In the genomic region with DNA sequence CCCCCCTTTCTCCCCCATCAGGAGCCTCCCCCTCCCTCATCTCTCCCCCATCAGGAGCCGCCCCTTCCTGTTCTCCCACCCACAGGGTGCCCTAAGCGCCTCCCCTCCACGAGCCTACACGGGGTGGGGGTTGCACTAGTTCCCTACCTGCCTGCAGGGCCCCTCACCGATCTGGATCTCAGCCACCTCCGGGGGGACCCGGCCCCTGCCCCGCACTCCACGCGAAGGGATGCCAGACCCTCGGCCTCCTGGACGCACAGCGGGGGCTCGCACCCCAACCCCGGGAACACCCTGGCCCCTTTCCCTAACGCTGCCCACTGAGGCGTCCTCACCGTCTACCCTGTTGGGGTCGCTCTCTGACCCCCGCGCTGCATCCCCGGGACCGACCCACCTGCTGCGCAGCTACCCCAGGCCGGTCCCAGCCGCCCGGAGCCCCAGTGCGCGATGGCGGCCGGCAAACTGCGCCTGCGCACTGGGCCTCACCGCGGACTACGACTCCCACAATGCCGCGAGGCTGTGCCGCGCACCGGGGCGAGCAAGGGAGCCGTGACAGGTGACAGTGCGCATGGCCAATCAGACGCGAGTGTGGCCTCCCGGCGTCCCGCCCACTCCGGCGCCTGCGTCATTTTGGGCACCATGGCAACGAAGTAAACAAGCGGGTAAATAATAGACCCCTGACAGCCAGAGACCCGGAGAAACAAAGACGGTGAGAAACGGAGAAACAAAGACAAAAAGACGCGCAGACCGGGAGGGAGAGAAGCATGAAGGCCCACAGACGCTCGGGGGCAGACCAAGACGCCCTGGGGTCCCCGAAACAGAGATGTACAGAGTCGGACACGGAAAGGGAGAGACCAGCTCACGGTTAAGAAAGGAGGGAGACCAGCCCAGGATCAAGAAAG, we compare ENCODE assay signal across 7 cellular contexts. TPM values are rescaled to one million over a fixed set of nuclear protein-coding genes. Genes with fewer than 3 reads are reported as not detected.
DNase-seq lines count a peak whose midpoint lies in the region; TF ChIP-seq lines count a peak whose summit lies in the region.

TSS of gene ZSCAN18 (minus strand) at position 449 of the 899 bp plus-strand sequence. CDS start 7,964 bp downstream, outside the sequence.

- peaks cover 11% of the 10 kb centered on the region for H3K9me3 ChIP-seq in HUES64 (ENCODE audit: insufficient read depth, low read depth, low read length)
- H3K9me3 ChIP-seq in subcutaneous abdominal adipose tissue (ENCODE audit: control insufficient read depth in 5 of 5, low read length in 5 of 5) = peaks cover 0 to 61% (median 38%) of the 10 kb centered on the region in 5 donors

- H3K9ac ChIP-seq in HUES64 (ENCODE audit: low read depth, low read length) = peak within 1 kb of the TSS; percentile 99
- H3K9ac ChIP-seq in subcutaneous abdominal adipose tissue (ENCODE audit: low read length in 5 of 5) = peak within 1 kb of the TSS; percentile 83 to 95 (median 90)

- DNase-seq in SHP77 (lab: John Stamatoyannopoulos, UW) = peak; percentile 94
- peak; percentile 98 for DNase-seq in activated naive CD4-positive, alpha-beta T cell treated with anti-CD3 and anti-CD28 coated beads, Interleukin-2, amount 50 U/mL, for 16 hours
- peak; percentile 94 for DNase-seq in globus pallidus (ENCODE audit: low spot score)
- DNase-seq in non-pigmented ciliary epithelial cell (ENCODE audit: low read depth) = peak; percentile 81

- peaks cover 5% of the 10 kb centered on the region; the same call in 1 of the 2 replicates for H3K4me1 ChIP-seq in HUES64 (ENCODE audit: insufficient read depth, low read length)
- H3K4me1 ChIP-seq in subcutaneous abdominal adipose tissue (ENCODE audit: control insufficient read depth in 5 of 5, insufficient read depth in 5 of 5, low read length in 5 of 5) = peaks cover 5 to 17% (median 15%) of the 10 kb centered on the region in 5 donors

- H3K4me3 ChIP-seq in HUES64 (ENCODE audit: low read length) (peak within 1 kb of the TSS; percentile 99), subcutaneous abdominal adipose tissue (ENCODE audit: low read depth in 1 of 5, low read length in 5 of 5) (peak within 1 kb of the TSS; percentile 85 to 94 (median 87))

- H3K27ac ChIP-seq in HUES64 (ENCODE audit: low read depth, low read length) (peak within 1 kb of the TSS; percentile 85), subcutaneous abdominal adipose tissue (ENCODE audit: low read depth, low read length) (peak within 1 kb of the TSS; percentile 99)

- H3K27me3 ChIP-seq in HUES64 (ENCODE audit: insufficient read depth, low read length) (no peaks in the 10 kb centered on the region), subcutaneous abdominal adipose tissue (ENCODE audit: control insufficient read depth in 5 of 5, insufficient read depth in 4 of 5, low read length in 5 of 5) (no peaks in the 10 kb centered on the region)

- H3K36me3 ChIP-seq in HUES64 (ENCODE audit: insufficient read depth, low read length) (no peaks in the 10 kb centered on the region), subcutaneous abdominal adipose tissue (ENCODE audit: control insufficient read depth in 5 of 5, insufficient read depth in 5 of 5, low read length in 5 of 5) (no peaks in the 10 kb centered on the region)

- 2% methylated on average over 67 of the region's 67 CpGs for WGBS in HUES64

- peak; percentile 32 for TF ChIP-seq POLR2A in GM18526 (IDR thresholded peaks at IDR 0.05; ENCODE audit: extremely low read depth, insufficient read length)

RNA-seq across cellular contexts. Expression of gene ZSCAN18, which starts in this region (rescaled TPM):
- polyA plus RNA-seq in HUES64 (2013, experiment 1 of 2) = 23.3 TPM
- polyA plus RNA-seq in HUES64 (2013, experiment 2 of 2) = 30.9 TPM

Comparison
In these comparisons a context has a peak if more than half of its experiments do, and no peak if none do; other contexts are left out.
1. Peak in every context shown above with its lines: DNase-seq, H3K4me3 ChIP-seq and H3K27ac ChIP-seq.